26 cellular contexts compared by ENCODE assay signal in genomic region chr15:25062551-25063430, GRCh38.
A peak's percentile ranks its signal among the peaks of the same experiment; 100 is the strongest.
DNase-seq lines count a peak whose midpoint lies in the region; ATAC-seq, FAIRE-seq and TF ChIP-seq lines count a peak whose summit lies in the region.
"Had no signal": no experiment of that assay in that cellular context is flagged by ENCODE, and none has a peak within 500 bp of the region (broad histone marks: within the 10 kb centered on the region; RNA-seq: fewer than 3 reads in every experiment).

No MANE protein-coding gene starts in this region.

- in situ Hi-C loops in G401 (cut with HindIII; ENCODE audit: low sequenced_read_pairs) = no loop called here

- DNase-seq in CD8-positive, alpha-beta T cell = no peak
- DNase-seq in astrocyte (ENCODE audit: low read depth) (no peak), lower lobe of right lung (peak; percentile 9), T-helper 9 cell (no peak), G401 (ENCODE audit: low spot score) (no peak)
- DNase-seq in effector memory CD8-positive, alpha-beta T cell = no peak
- DNase-seq: ACHN; activated CD4-positive, alpha-beta T cell treated with anti-CD3 and anti-CD28 coated beads for 4 hours; C1 segment of cervical spinal cord; effector CD4-positive, alpha-beta T cell; foreskin keratinocyte; immature natural killer cell; NCI-H187; NCI-H524 treated with DMSO at 0.1 percent for 48 hours; T-helper 1 cell had no signal

- H3K27me3 ChIP-seq in CD8-positive, alpha-beta T cell (ENCODE audit: insufficient read depth, low read length) = no peaks in the 10 kb centered on the region
- no peaks in the 10 kb centered on the region for H3K27me3 ChIP-seq in astrocyte (ENCODE audit: insufficient read depth, low read length)
- no peaks in the 10 kb centered on the region for H3K27me3 ChIP-seq in lower lobe of right lung (ENCODE audit: low read depth)
- H3K27me3 ChIP-seq in skeletal muscle satellite cell (ENCODE audit: control insufficient read depth, insufficient read depth, low read length) = no peaks in the 10 kb centered on the region
- H3K27me3 ChIP-seq: foreskin keratinocyte, hepatocyte, right atrium auricular region had no signal

- CTCF ChIA-PET in CD8-positive, alpha-beta T cell (lab: Charles Lee) = no interaction called here

- intact Hi-C loops in CD8-positive, alpha-beta T cell (cut with DNase I, micrococcal nuclease) = loop anchor here in 1 of 2 experiments (10.0 kb wide), 1 partner anchor 332 kb away; no protein-coding TSS in a partner anchor
- intact Hi-C loops in lower lobe of right lung (cut with DNase I) = no loop called here

- H3K4me1 ChIP-seq in CD8-positive, alpha-beta T cell (ENCODE audit: insufficient read depth, low read length) = no peaks in the 10 kb centered on the region
- no peaks in the 10 kb centered on the region for H3K4me1 ChIP-seq in astrocyte (ENCODE audit: insufficient read depth, low read length)
- H3K4me1 ChIP-seq in lower lobe of right lung = no peaks in the 10 kb centered on the region
- H3K4me1 ChIP-seq in skeletal muscle satellite cell (ENCODE audit: control insufficient read depth, insufficient read depth, low read length) = no peaks in the 10 kb centered on the region
- H3K4me1 ChIP-seq: foreskin keratinocyte, right atrium auricular region had no signal

- no peaks in the 10 kb centered on the region for H3K27me3 Mint-ChIP-seq in CD8-positive, alpha-beta T cell (ENCODE audit: low read depth)
- no peaks in the 10 kb centered on the region for H3K27me3 Mint-ChIP-seq in astrocyte (ENCODE audit: low read depth, unreplicated experiment)
- H3K27me3 Mint-ChIP-seq in effector memory CD8-positive, alpha-beta T cell = no peaks in the 10 kb centered on the region
- H3K27me3 Mint-ChIP-seq in stimulated activated memory B cell treated with anti-CD40 and anti-IgM and Interleukin-4, amounts not matched to agents 10 μg/mL and 1 μg/mL and 100 μg/mL, for 72 hours = no peaks in the 10 kb centered on the region
- H3K27me3 Mint-ChIP-seq: natural killer cell treated with Interleukin-12 subunit alpha and Interleukin-12 subunit beta and Interleukin-15 and Interleukin-18, amount 100 ng/mL, for 72 hours had no signal

- H3K79me2 ChIP-seq in astrocyte (ENCODE audit: insufficient read depth, low read length) = no peaks in the 10 kb centered on the region
- H3K79me2 ChIP-seq: hepatocyte had no signal

- peaks cover 7% of the 10 kb centered on the region for H4K20me1 ChIP-seq in astrocyte (ENCODE audit: insufficient read depth, low read length)

- H3K27ac Mint-ChIP-seq in CD8-positive, alpha-beta T cell = no peak overlapping the region
- peak overlapping the region; percentile 53 for H3K27ac Mint-ChIP-seq in astrocyte (ENCODE audit: unreplicated experiment)
- no peak overlapping the region for H3K27ac Mint-ChIP-seq in effector memory CD8-positive, alpha-beta T cell
- H3K27ac Mint-ChIP-seq in stimulated activated memory B cell treated with anti-CD40 and anti-IgM and Interleukin-4, amounts not matched to agents 10 μg/mL and 1 μg/mL and 100 μg/mL, for 72 hours = no peak overlapping the region
- H3K27ac Mint-ChIP-seq: activated naive CD4-positive, alpha-beta T cell treated with anti-CD3 and anti-CD28 coated beads, Interleukin-2, amount 50 U/mL, for 72 hours; immature natural killer cell; natural killer cell treated with Interleukin-12 subunit alpha and Interleukin-12 subunit beta and Interleukin-15 and Interleukin-18, amount 100 ng/mL, for 72 hours had no signal

- peaks cover 99% of the 10 kb centered on the region for H3K36me3 Mint-ChIP-seq in CD8-positive, alpha-beta T cell
- H3K36me3 Mint-ChIP-seq in astrocyte (ENCODE audit: low read depth, unreplicated experiment) = peaks cover 100% of the 10 kb centered on the region
- peaks cover 45% of the 10 kb centered on the region for H3K36me3 Mint-ChIP-seq in effector memory CD8-positive, alpha-beta T cell (ENCODE audit: insufficient read depth)
- H3K36me3 Mint-ChIP-seq in stimulated activated memory B cell treated with anti-CD40 and anti-IgM and Interleukin-4, amounts not matched to agents 10 μg/mL and 1 μg/mL and 100 μg/mL, for 72 hours = peaks cover 100% of the 10 kb centered on the region

- TF ChIP-seq CTCF in CD8-positive, alpha-beta T cell (IDR thresholded peaks at IDR 0.05) = no peak
- TF ChIP-seq CTCF in astrocyte (IDR thresholded peaks at IDR 0.05; ENCODE audit: insufficient read depth, low read depth, low read length) (no peak), lower lobe of right lung (IDR thresholded peaks at IDR 0.05) (no peak)

- H3K9me3 Mint-ChIP-seq in CD8-positive, alpha-beta T cell = peaks cover 69% of the 10 kb centered on the region
- peaks cover 98% of the 10 kb centered on the region for H3K9me3 Mint-ChIP-seq in astrocyte (ENCODE audit: unreplicated experiment)
- peaks cover 33 to 61% of the 10 kb centered on the region in 2 donors for H3K9me3 Mint-ChIP-seq in effector memory CD8-positive, alpha-beta T cell
- peaks cover 78% of the 10 kb centered on the region for H3K9me3 Mint-ChIP-seq in stimulated activated memory B cell treated with anti-CD40 and anti-IgM and Interleukin-4, amounts not matched to agents 10 μg/mL and 1 μg/mL and 100 μg/mL, for 72 hours

- H2AFZ ChIP-seq in astrocyte (ENCODE audit: low read depth, low read length) = no peak overlapping the region
- H2AFZ ChIP-seq: hepatocyte had no signal

- H3K36me3 ChIP-seq in CD8-positive, alpha-beta T cell (ENCODE audit: insufficient read depth, low read length) = peaks cover 92% of the 10 kb centered on the region
- H3K36me3 ChIP-seq in astrocyte (ENCODE audit: insufficient read depth, low read length) (peaks cover 35% of the 10 kb centered on the region), lower lobe of right lung (peaks cover 60% of the 10 kb centered on the region), skeletal muscle satellite cell (ENCODE audit: insufficient read depth, low read length) (peaks cover 99% of the 10 kb centered on the region)

- no peak overlapping the region for H3K27ac ChIP-seq in CD8-positive, alpha-beta T cell (ENCODE audit: low read depth, low read length)
- H3K27ac ChIP-seq in astrocyte (ENCODE audit: low read depth, low read length) (no peak overlapping the region), lower lobe of right lung (no peak overlapping the region)
- H3K27ac ChIP-seq: foreskin keratinocyte, hepatocyte, right atrium auricular region had no signal

- H3K4me2 ChIP-seq in astrocyte (ENCODE audit: low read length) (no peak overlapping the region), skeletal muscle satellite cell (ENCODE audit: low read length) (no peak overlapping the region)
- H3K4me2 ChIP-seq: hepatocyte had no signal

- no peaks in the 10 kb centered on the region for H3K4me1 Mint-ChIP-seq in CD8-positive, alpha-beta T cell (ENCODE audit: low read depth)
- no peaks in the 10 kb centered on the region for H3K4me1 Mint-ChIP-seq in astrocyte (ENCODE audit: low read depth, unreplicated experiment)
- peaks cover 0 to 5% of the 10 kb centered on the region in 2 donors for H3K4me1 Mint-ChIP-seq in effector memory CD8-positive, alpha-beta T cell (ENCODE audit: low read depth in 2 of 2)
- no peaks in the 10 kb centered on the region for H3K4me1 Mint-ChIP-seq in stimulated activated memory B cell treated with anti-CD40 and anti-IgM and Interleukin-4, amounts not matched to agents 10 μg/mL and 1 μg/mL and 100 μg/mL, for 72 hours

- FAIRE-seq in astrocyte (lab: Jason Lieb, UNC) = no peak
- FAIRE-seq: GM19239, RCC 7860 had no signal

- no peak overlapping the region for H3K4me3 Mint-ChIP-seq in CD8-positive, alpha-beta T cell
- H3K4me3 Mint-ChIP-seq in astrocyte (ENCODE audit: unreplicated experiment) = no peak overlapping the region
- H3K4me3 Mint-ChIP-seq in effector memory CD8-positive, alpha-beta T cell = no peak overlapping the region
- no peak overlapping the region for H3K4me3 Mint-ChIP-seq in stimulated activated memory B cell treated with anti-CD40 and anti-IgM and Interleukin-4, amounts not matched to agents 10 μg/mL and 1 μg/mL and 100 μg/mL, for 72 hours
- H3K4me3 Mint-ChIP-seq: natural killer cell treated with Interleukin-12 subunit alpha and Interleukin-12 subunit beta and Interleukin-15 and Interleukin-18, amount 100 ng/mL, for 72 hours had no signal

- POLR2A ChIA-PET in CD8-positive, alpha-beta T cell (lab: Charles Lee) = no interaction called here

- peaks cover 98% of the 10 kb centered on the region for H3K9me3 ChIP-seq in CD8-positive, alpha-beta T cell (ENCODE audit: low read length)
- H3K9me3 ChIP-seq in astrocyte (ENCODE audit: insufficient read depth, low read depth, low read length) = peaks cover 100% of the 10 kb centered on the region
- peaks cover 100% of the 10 kb centered on the region for H3K9me3 ChIP-seq in lower lobe of right lung
- H3K9me3 ChIP-seq in skeletal muscle satellite cell (replicated peaks; ENCODE audit: low read length) = peaks cover 99% of the 10 kb centered on the region

- H3K9ac ChIP-seq in astrocyte (ENCODE audit: low read length) (no peak overlapping the region), skeletal muscle satellite cell (ENCODE audit: low read depth, low read length) (no peak overlapping the region)

- no peak for ATAC-seq in CD8-positive, alpha-beta T cell
- no peak for ATAC-seq in lower lobe of right lung
- ATAC-seq in effector memory CD8-positive, alpha-beta T cell (replicated peaks) = no peak
- no peak for ATAC-seq in stimulated activated memory B cell treated with anti-CD40 and anti-IgM and Interleukin-4, amounts not matched to agents 10 μg/mL and 1 μg/mL and 100 μg/mL, for 72 hours
- ATAC-seq: activated naive CD4-positive, alpha-beta T cell treated with anti-CD3 and anti-CD28 coated beads, Interleukin-2, amount 50 U/mL, for 72 hours; esophagus mucosa; foreskin keratinocyte; HCT116; left lobe of liver; natural killer cell treated with Interleukin-12 subunit alpha and Interleukin-12 subunit beta and Interleukin-15 and Interleukin-18, amount 100 ng/mL, for 72 hours had no signal

- H3K4me3 ChIP-seq in CD8-positive, alpha-beta T cell (ENCODE audit: low read depth, low read length) = peak overlapping the region; percentile 11
- H3K4me3 ChIP-seq in astrocyte (ENCODE audit: insufficient read depth, low read depth, low read length) (peak overlapping the region; percentile 28), lower lobe of right lung (no peak overlapping the region), skeletal muscle satellite cell (ENCODE audit: low read length) (peak overlapping the region; percentile 13)
- H3K4me3 ChIP-seq: hepatocyte, right atrium auricular region had no signal
